ENCODE assay signal across 8 cellular contexts in the genomic region with DNA sequence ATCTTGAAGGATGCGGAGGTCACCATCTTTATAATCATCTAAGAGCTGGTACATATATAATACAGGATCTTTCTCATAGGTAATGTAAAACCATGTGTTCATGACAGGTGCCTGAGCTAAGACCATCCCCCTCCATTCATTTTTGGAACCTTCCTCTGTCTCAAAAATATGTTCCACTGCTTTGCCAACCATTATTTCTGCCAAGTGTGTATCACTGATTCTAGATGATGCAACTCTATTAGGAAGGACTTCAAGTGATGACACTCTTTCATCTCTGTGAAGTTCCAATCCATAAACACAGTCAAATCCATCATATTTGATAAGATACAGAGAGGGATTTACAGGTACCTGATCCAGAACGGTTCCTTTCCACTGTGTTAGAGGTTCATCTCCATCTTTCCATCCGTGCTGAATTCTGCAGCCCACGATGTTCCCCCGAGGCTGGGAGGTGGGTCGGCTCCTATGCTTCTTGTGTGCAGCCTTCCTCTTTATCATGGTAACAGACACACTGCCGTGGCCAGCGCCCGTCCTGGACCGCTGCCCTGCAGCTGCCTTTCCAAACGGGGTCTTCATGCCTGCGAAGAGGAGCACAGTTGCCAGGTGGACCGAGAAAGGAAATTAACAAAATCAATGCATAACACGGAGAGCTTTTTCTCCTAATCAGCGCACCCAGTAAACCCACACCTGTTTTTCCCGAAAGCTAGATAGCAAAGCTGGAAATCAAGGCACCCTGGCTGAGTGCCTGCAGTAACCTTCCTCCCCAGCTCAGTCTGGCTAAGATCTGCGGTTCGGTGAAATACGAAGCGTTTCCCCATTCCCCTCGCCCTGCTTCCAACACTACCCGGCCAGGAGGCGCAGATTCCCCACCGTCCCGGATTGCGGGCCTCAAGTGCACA. TPM values are rescaled to one million over a fixed set of nuclear protein-coding genes. Genes with fewer than 3 reads are reported as not detected.
DNase-seq lines count a peak whose midpoint lies in the region; ATAC-seq and TF ChIP-seq lines count a peak whose summit lies in the region.

No MANE protein-coding gene starts in this region.

- H3K27me3 ChIP-seq in CD8-positive, alpha-beta T cell (ENCODE audit: insufficient read depth, low read length) = no peaks in the 10 kb centered on the region
- no peaks in the 10 kb centered on the region for H3K27me3 ChIP-seq in thoracic aorta (replicated peaks; ENCODE audit: insufficient read depth)

- 16 to 50% methylated on average over 25 to 26 of the region's 26 CpGs for WGBS in lower leg skin, 2 donors

- intact Hi-C loops in CD8-positive, alpha-beta T cell (cut with DNase I, micrococcal nuclease) = no loop called here
- intact Hi-C loops in lower leg skin (cut with DNase I; ENCODE audit: low total_unique reads) = no loop called here

- peaks cover 2% of the 10 kb centered on the region for H3K27me3 Mint-ChIP-seq in CD8-positive, alpha-beta T cell (ENCODE audit: low read depth)

- no peak for DNase-seq in CD8-positive, alpha-beta T cell
- DNase-seq in cardiac fibroblast (ENCODE audit: low read depth in 2 of 2) (peak; percentile 0 to 1), lower leg skin (ENCODE audit: low spot score in 2 of 2) (no peak), thoracic aorta (ENCODE audit: low spot score) (no peak), middle frontal gyrus (ENCODE audit: extremely low spot score, low spot score) (no peak)

- TF ChIP-seq POLR2A in lower leg skin (IDR thresholded peaks at IDR 0.05) = no peak

- H3K9me3 ChIP-seq in CD8-positive, alpha-beta T cell (ENCODE audit: low read length) = no peaks in the 10 kb centered on the region
- H3K9me3 ChIP-seq in thoracic aorta = no peaks in the 10 kb centered on the region

- H3K9me3 Mint-ChIP-seq in CD8-positive, alpha-beta T cell = no peaks in the 10 kb centered on the region

- no peak for TF ChIP-seq CTCF in CD8-positive, alpha-beta T cell (IDR thresholded peaks at IDR 0.05)
- TF ChIP-seq CTCF in cardiac fibroblast (IDR thresholded peaks at IDR 0.05; ENCODE audit: low read depth, low read length) (no peak), lower leg skin (IDR thresholded peaks at IDR 0.05) (no peak), thoracic aorta (IDR thresholded peaks at IDR 0.05) (no peak)

- H3K4me3 Mint-ChIP-seq in CD8-positive, alpha-beta T cell = peak overlapping the region; percentile 90

- CTCF ChIA-PET in CD8-positive, alpha-beta T cell (lab: Charles Lee) = no interaction called here

- H3K27ac Mint-ChIP-seq in CD8-positive, alpha-beta T cell = peak overlapping the region; percentile 95

- no peaks in the 10 kb centered on the region for H3K36me3 ChIP-seq in CD8-positive, alpha-beta T cell (ENCODE audit: insufficient read depth, low read length)
- H3K36me3 ChIP-seq in thoracic aorta = no peaks in the 10 kb centered on the region

- peaks cover 14% of the 10 kb centered on the region for H3K36me3 Mint-ChIP-seq in CD8-positive, alpha-beta T cell

- peak overlapping the region; percentile 50 for H3K4me3 ChIP-seq in CD8-positive, alpha-beta T cell (ENCODE audit: low read depth, low read length)
- H3K4me3 ChIP-seq in cardiac fibroblast (replicated peaks in 1 of 2; ENCODE audit: low read depth in 2 of 2, low read length in 2 of 2) (peak overlapping the region; percentile 73), lower leg skin (ENCODE audit: low read depth, poor library complexity, severe bottlenecking) (peak overlapping the region; percentile 38), thoracic aorta (peak overlapping the region; percentile 86)

- peaks cover 38% of the 10 kb centered on the region for H3K4me1 Mint-ChIP-seq in CD8-positive, alpha-beta T cell (ENCODE audit: low read depth)

- POLR2A ChIA-PET in CD8-positive, alpha-beta T cell (lab: Charles Lee) = interaction anchor here (1.1 kb wide), 2 partner anchors 9 to 16 kb away, joined by 3 to 4 read pairs; no protein-coding TSS in a partner anchor

- H3K4me1 ChIP-seq in CD8-positive, alpha-beta T cell (ENCODE audit: insufficient read depth, low read length) = peaks cover 11% of the 10 kb centered on the region
- H3K4me1 ChIP-seq in thoracic aorta (ENCODE audit: control insufficient read depth in 1 of 2, low read depth in 2 of 2) = peaks cover 3 to 17% of the 10 kb centered on the region in 2 donors

- no peak for ATAC-seq in CD8-positive, alpha-beta T cell
- ATAC-seq in HG03097 (IDR thresholded peaks at IDR 0.05; ENCODE audit: low FRiP score, unreplicated experiment) (peak; percentile 16), thoracic aorta (ENCODE audit: insufficient number of reproducible peaks, low FRiP score, low read depth) (no peak), HG02970 (IDR thresholded peaks at IDR 0.05; ENCODE audit: low FRiP score, unreplicated experiment) (no peak), GM21717 (IDR thresholded peaks at IDR 0.05; ENCODE audit: unreplicated experiment) (no peak)

- H3K27ac ChIP-seq in CD8-positive, alpha-beta T cell (ENCODE audit: low read depth, low read length) = peak overlapping the region; percentile 42
- peak overlapping the region; percentile 59 to 63 for H3K27ac ChIP-seq in thoracic aorta

RNA-seq across cellular contexts. Expression of gene SPIN3, which starts 0.7 kb away (rescaled TPM):
- total RNA-seq in CD8-positive, alpha-beta T cell = 1 to 10 TPM; 1.4 to 2.1 TPM
- total RNA-seq in lower leg skin (1 to 10 TPM; 1.7 to 5.5 (median 3.0) TPM), thoracic aorta (10 to 100 TPM in 1 of 2 donors, 1 to 10 TPM in 1; 8.5 to 18.0 TPM)

Comparison
In these comparisons a context has a peak if more than half of its experiments do, and no peak if none do; other contexts are left out.
1. DNase-seq: peak in cardiac fibroblast (2 of 2); none in CD8-positive, alpha-beta T cell (0 of 7), lower leg skin (0 of 2), thoracic aorta (single experiment) and middle frontal gyrus (single experiment).
2. Peak in every context shown above with its lines, with median percentiles within 50 percentile points of each other: H3K4me3 ChIP-seq.